ENCODE assay signal across 31 cellular contexts in genomic region chr2:136479696-136480095, GRCh38.
"Had no signal": no experiment of that assay in that cellular context is flagged by ENCODE, and none has a peak within 500 bp of the region (broad histone marks: within the 10 kb centered on the region; RNA-seq: fewer than 3 reads in every experiment).

No MANE protein-coding gene starts in this region.

- ATAC-seq: activated CD4-positive, alpha-beta T cell treated with anti-CD3 and anti-CD28 coated beads for 36 hours; activated CD4-positive, CD25-positive, alpha-beta regulatory T cell treated with anti-CD3 and anti-CD28 coated beads, Interleukin-2, amount 50 U/mL, for 24 hours; activated CD8-positive, alpha-beta memory T cell treated with anti-CD3 and anti-CD28 coated beads, Interleukin-2, amount 10 ng/mL, durations not matched to agents 7 days and 5 days; activated CD8-positive, alpha-beta T cell treated with anti-CD3 and anti-CD28 coated beads, Interleukin-2, amount 10 ng/mL, durations not matched to agents 7 days and 5 days; activated naive CD8-positive, alpha-beta T cell treated with anti-CD3 and anti-CD28 coated beads, Interleukin-2, amount 50 U/mL, for 24 hours; WTC11 had no signal

- H3K4me1 ChIP-seq: ascending aorta had no signal

- DNase-seq: activated CD4-positive, alpha-beta memory T cell treated with anti-CD3 and anti-CD28 coated beads, Interleukin-2, amount 10 ng/mL, durations not matched to agents 7 days and 5 days; activated CD4-positive, alpha-beta T cell treated with anti-CD3 and anti-CD28 coated beads for 1 hour; activated CD4-positive, alpha-beta T cell treated with anti-CD3 and anti-CD28 coated beads for 36 hours; activated CD4-positive, alpha-beta T cell treated with anti-CD3 and anti-CD28 coated beads for 48 hours; activated CD4-positive, alpha-beta T cell treated with anti-CD3 and anti-CD28 coated beads, Interleukin-2, amount 10 ng/mL, durations not matched to agents 7 days and 5 days; activated CD4-positive, alpha-beta T cell treated with anti-CD3 and anti-CD28 coated beads, Interleukin-2, amount 50 U/mL, for 48 hours; activated CD4-positive, CD25-positive, alpha-beta regulatory T cell; activated CD8-positive, alpha-beta memory T cell treated with anti-CD3 and anti-CD28 coated beads for 24 hours; activated CD8-positive, alpha-beta memory T cell treated with anti-CD3 and anti-CD28 coated beads, Interleukin-2, amount 10 ng/mL, durations not matched to agents 7 days and 5 days; activated CD8-positive, alpha-beta memory T cell treated with anti-CD3 and anti-CD28 coated beads, Interleukin-2, amount 50 U/mL, for 48 hours; activated CD8-positive, alpha-beta T cell treated with anti-CD3 and anti-CD28 coated beads, Interleukin-2, amount 10 ng/mL, durations not matched to agents 7 days and 5 days; activated effector memory CD4-positive, alpha-beta T cell treated with Interleukin-2 at 50 U/mL for 16 hours; activated gamma-delta T cell; activated naive CD4-positive, alpha-beta T cell treated with anti-CD3 and anti-CD28 coated beads, Interleukin-2, amount 10 ng/mL, durations not matched to agents 7 days and 5 days; activated naive CD4-positive, alpha-beta T cell treated with Interleukin-2 at 50 U/mL for 16 hours; activated naive CD8-positive, alpha-beta T cell treated with anti-CD3 and anti-CD28 coated beads, Interleukin-2, amount 10 ng/mL, durations not matched to agents 7 days and 5 days; activated naive CD8-positive, alpha-beta T cell treated with anti-CD3 and anti-CD28 coated beads, Interleukin-2, amount 50 U/mL, for 24 hours; activated T-cell treated with anti-CD3 and anti-CD28 coated beads, Interleukin-2, amount 50 U/mL, for 24 hours; activated T-cell treated with anti-CD3 and anti-CD28 coated beads, Interleukin-2, amount 50 U/mL, for 48 hours; amygdala; anterior cingulate cortex; caudate nucleus; cerebellar nuclear complex; T-helper 1 cell; T-helper 2 cell; T-helper 9 cell; WERI-Rb-1 had no signal

- H3K27me3 ChIP-seq: ascending aorta, cardiac muscle cell had no signal

- H3K27ac ChIP-seq: ascending aorta, cardiac muscle cell, WERI-Rb-1 had no signal

- H3K4me3 ChIP-seq: ascending aorta, cardiac muscle cell had no signal

- H3K36me3 ChIP-seq: ascending aorta, cardiac muscle cell, WERI-Rb-1 had no signal
